27 cellular contexts compared by ENCODE assay signal in the genomic region with DNA sequence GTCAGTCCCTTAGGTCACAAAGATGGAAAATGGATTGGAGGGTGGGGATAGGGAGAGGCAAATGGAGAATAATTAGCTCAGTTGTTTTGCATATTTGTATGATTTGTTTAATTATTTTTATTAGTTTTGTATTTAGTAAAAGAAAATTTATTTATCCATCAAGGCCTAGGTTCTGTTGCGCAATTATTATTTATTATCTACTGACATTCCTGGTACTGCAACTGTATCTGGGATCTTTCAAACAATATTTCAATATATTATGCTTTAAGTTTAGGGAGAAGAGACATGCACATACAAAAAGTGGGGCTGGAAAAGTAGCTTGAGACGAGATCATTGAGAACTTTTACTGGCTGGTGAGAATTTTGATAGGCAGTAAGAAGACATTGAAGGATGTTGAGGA.
"Had no signal": no experiment of that assay in that cellular context is flagged by ENCODE, and none has a peak within 500 bp of the region (broad histone marks: within the 10 kb centered on the region; RNA-seq: fewer than 3 reads in every experiment).

No MANE protein-coding gene starts in this region.

- H3K9ac ChIP-seq: neural progenitor cell had no signal

- H3K27me3 ChIP-seq: left lung, neural progenitor cell, neutrophil, ovary, sigmoid colon, spleen, suprapubic skin, tibial artery, upper lobe of right lung had no signal

- ATAC-seq: left colon; lower lobe of right lung; natural killer cell; right cardiac atrium; stimulated activated effector memory CD8-positive, alpha-beta T cell treated with anti-CD3 and anti-CD28 coated beads, Interleukin-12 subunit alpha, Interleukin-12 subunit beta, amount 100 ng/mL, for 72 hours; upper lobe of right lung had no signal

- H2AFZ ChIP-seq: neural progenitor cell had no signal

- H3K27me3 Mint-ChIP-seq: progenitor cell of endocrine pancreas; stimulated activated naive CD8-positive, alpha-beta T cell treated with anti-CD3 and anti-CD28 coated beads, Interleukin-15, Interleukin-2, amounts not matched to agents 100 ng/mL and 50 ng/mL, for 24 hours had no signal

- DNase-seq: hippocampal formation; kidney; left colon; left lung; lower lobe of right lung; naive B cell; natural killer cell; nephron progenitor cell; occipital lobe; ovary; right cardiac atrium; sigmoid colon; small intestine; spleen; stimulated activated CD4-positive, alpha-beta T cell treated with anti-CD3 and anti-CD28 coated beads, Interleukin-4, amount 100 ng/mL, for 24 hours; stimulated activated naive CD4-positive, alpha-beta T cell; tibial artery; trophoblast cell; upper lobe of right lung had no signal

- H3K9me3 ChIP-seq: left lung, lower lobe of right lung, neutrophil, ovary, sigmoid colon, spleen, suprapubic skin, thoracic aorta, tibial artery, upper lobe of right lung had no signal

- H3K4me3 Mint-ChIP-seq: naive B cell; natural killer cell; nephron progenitor cell; neural progenitor cell; stimulated activated effector memory CD8-positive, alpha-beta T cell treated with anti-CD3 and anti-CD28 coated beads, Interleukin-12 subunit alpha, Interleukin-12 subunit beta, amount 100 ng/mL, for 72 hours; stimulated activated naive CD8-positive, alpha-beta T cell treated with anti-CD3 and anti-CD28 coated beads, Interleukin-15, Interleukin-2, amounts not matched to agents 100 ng/mL and 50 ng/mL, for 24 hours had no signal

- H3K36me3 Mint-ChIP-seq: natural killer cell; neural progenitor cell; stimulated activated effector memory CD8-positive, alpha-beta T cell treated with anti-CD3 and anti-CD28 coated beads, Interleukin-12 subunit alpha, Interleukin-12 subunit beta, amount 100 ng/mL, for 72 hours had no signal

- H3K36me3 ChIP-seq: left lung, lower lobe of right lung, neural progenitor cell, neutrophil, ovary, sigmoid colon, spleen, suprapubic skin, thoracic aorta, tibial artery, upper lobe of right lung had no signal

- FAIRE-seq: kidney, small intestine, urothelium cell line had no signal

- H3K4me1 Mint-ChIP-seq: naive B cell, neural progenitor cell had no signal

- H3K4me1 ChIP-seq: left lung, lower lobe of right lung, neural progenitor cell, spleen, suprapubic skin, tibial artery, upper lobe of right lung had no signal

- H3K4me2 ChIP-seq: neural progenitor cell had no signal

- H3K9me3 Mint-ChIP-seq: natural killer cell; nephron progenitor cell; neural progenitor cell; stimulated activated effector memory CD8-positive, alpha-beta T cell treated with anti-CD3 and anti-CD28 coated beads, Interleukin-12 subunit alpha, Interleukin-12 subunit beta, amount 100 ng/mL, for 72 hours; stimulated activated naive CD8-positive, alpha-beta T cell treated with anti-CD3 and anti-CD28 coated beads, Interleukin-15, Interleukin-2, amounts not matched to agents 100 ng/mL and 50 ng/mL, for 24 hours had no signal

- H3K27ac Mint-ChIP-seq: naive B cell; natural killer cell; nephron progenitor cell; neural progenitor cell; progenitor cell of endocrine pancreas; stimulated activated effector memory CD8-positive, alpha-beta T cell treated with anti-CD3 and anti-CD28 coated beads, Interleukin-12 subunit alpha, Interleukin-12 subunit beta, amount 100 ng/mL, for 72 hours; stimulated activated naive CD8-positive, alpha-beta T cell treated with anti-CD3 and anti-CD28 coated beads, Interleukin-15, Interleukin-2, amounts not matched to agents 100 ng/mL and 50 ng/mL, for 24 hours had no signal

- H3K4me3 ChIP-seq: left lung, lower lobe of right lung, neural progenitor cell, ovary, sigmoid colon, spleen, suprapubic skin, thoracic aorta, tibial artery, upper lobe of right lung had no signal

- H3K27ac ChIP-seq: left lung, lower lobe of right lung, neural progenitor cell, neutrophil, ovary, sigmoid colon, spleen, suprapubic skin, thoracic aorta, tibial artery, upper lobe of right lung had no signal
